ENCODE assay signal across 9 cellular contexts in genomic region chr1:211632117-211632807, GRCh38. TPM values are rescaled to one million over a fixed set of nuclear protein-coding genes. Genes with fewer than 3 reads are reported as not detected.
DNase-seq lines count a peak whose midpoint lies in the region; ATAC-seq, FAIRE-seq and TF ChIP-seq lines count a peak whose summit lies in the region.
"Had no signal": no experiment of that assay in that cellular context is flagged by ENCODE, and none has a peak within 500 bp of the region (broad histone marks: within the 10 kb centered on the region; RNA-seq: fewer than 3 reads in every experiment).

No MANE protein-coding gene starts in this region.

- no peak overlapping the region for H3K23ac ChIP-seq in mesenchymal stem cell (ENCODE audit: low read length in 2 of 2)

- H3K4me3 Mint-ChIP-seq in nephron progenitor cell, result no peak overlapping the region

- peaks cover 20% of the 10 kb centered on the region for H3K4me1 Mint-ChIP-seq in nephron progenitor cell

- H3K9me3 Mint-ChIP-seq in nephron progenitor cell, result no peaks in the 10 kb centered on the region

- no peak for DNase-seq in GM12891 (ENCODE audit: insufficient read length, low spot score)
- DNase-seq in SK-MEL-5 (ENCODE audit: low read depth, low spot score), result peak; percentile 62
- DNase-seq in mesenchymal stem cell, result no peak
- DNase-seq in GM19239 (ENCODE audit: insufficient read length, low spot score), result no peak
- DNase-seq in anterior cingulate cortex (lab: John Stamatoyannopoulos, UW), result no peak
- DNase-seq in nephron progenitor cell, result no peak
- DNase-seq in ACHN, result no peak

- H3K79me1 ChIP-seq in mesenchymal stem cell (replicated peaks; ENCODE audit: low read length, poor library complexity, severe bottlenecking), result no peaks in the 10 kb centered on the region

- H3K14ac ChIP-seq in mesenchymal stem cell (ENCODE audit: low read length in 2 of 2), result no peak overlapping the region

- no peak for TF ChIP-seq POLR2A in GM12891 (IDR thresholded peaks at IDR 0.05; ENCODE audit: low read depth, low read length)

- no peaks in the 10 kb centered on the region for H3K36me3 Mint-ChIP-seq in nephron progenitor cell (ENCODE audit: low read depth)

- peak overlapping the region in 1 of 2 experiments; percentile 17 for H3K4ac ChIP-seq in mesenchymal stem cell (ENCODE audit: low read depth in 1 of 2, low read length in 2 of 2)

- H3K27me3 Mint-ChIP-seq in nephron progenitor cell (ENCODE audit: low read depth, poor library complexity), result no peaks in the 10 kb centered on the region

- WGBS in mesenchymal stem cell, result 97% methylated on average over 16 of the region's 16 CpGs

- H3K9ac ChIP-seq in mesenchymal stem cell (ENCODE audit: low read length), result no peak overlapping the region

- peak overlapping the region; percentile 54 for H4K91ac ChIP-seq in mesenchymal stem cell (ENCODE audit: low read length)

- H3K27ac Mint-ChIP-seq in nephron progenitor cell, result no peak overlapping the region

- no peak overlapping the region for H2BK12ac ChIP-seq in mesenchymal stem cell (ENCODE audit: low read length in 2 of 2)

- peak overlapping the region; percentile 33 for H2AK5ac ChIP-seq in mesenchymal stem cell (ENCODE audit: low read length, severe bottlenecking)

- TF ChIP-seq CTCF in nephron progenitor cell (IDR thresholded peaks at IDR 0.05), result no peak

- in situ Hi-C loops in SK-MEL-5 (cut with HindIII; ENCODE audit: low pct_unique_long_range_greater_than_20kb, low sequenced_read_pairs), result no loop called here
- in situ Hi-C loops in ACHN (cut with HindIII; ENCODE audit: low pct_ligation_motif_present, low pct_unique_long_range_greater_than_20kb, low sequenced_read_pairs), result no loop called here

- FAIRE-seq in GM12891 (lab: Jason Lieb, UNC) (peak; percentile 41), GM19239 (lab: Jason Lieb, UNC) (no peak)

- peak; percentile 63 for ATAC-seq in HG02588 (IDR thresholded peaks at IDR 0.05; ENCODE audit: unreplicated experiment)

- no peak overlapping the region for H2BK120ac ChIP-seq in mesenchymal stem cell (ENCODE audit: low read depth, low read length)

- no peak overlapping the region for H3K4me2 ChIP-seq in mesenchymal stem cell (ENCODE audit: low read length, poor library complexity, severe bottlenecking)

- no peak overlapping the region for H3K27ac ChIP-seq in mesenchymal stem cell (ENCODE audit: low read length, poor library complexity, severe bottlenecking)

- H3K9me3 ChIP-seq in mesenchymal stem cell (ENCODE audit: control insufficient read depth, low read length), result no peaks in the 10 kb centered on the region

- H3K18ac ChIP-seq in mesenchymal stem cell (ENCODE audit: low read depth in 1 of 2, low read length in 2 of 2), result no peak overlapping the region

- no peaks in the 10 kb centered on the region for H3K36me3 ChIP-seq in mesenchymal stem cell (ENCODE audit: control insufficient read depth in 1 of 2, insufficient read depth in 2 of 2, low read depth in 1 of 2, low read length in 2 of 2)

- peak overlapping the region; percentile 72 for H4K8ac ChIP-seq in mesenchymal stem cell (ENCODE audit: low read length)

- no peak overlapping the region for H2BK5ac ChIP-seq in mesenchymal stem cell (ENCODE audit: low read depth, low read length, poor library complexity, severe bottlenecking)

- H3K4me1 ChIP-seq in mesenchymal stem cell (ENCODE audit: control insufficient read depth, insufficient read depth, low read depth, low read length), result peaks cover 33% of the 10 kb centered on the region

- H3K4me3 ChIP-seq in mesenchymal stem cell (ENCODE audit: insufficient read depth in 1 of 2, low read depth in 1 of 2, low read length in 2 of 2), result no peak overlapping the region

- H3K27me3 ChIP-seq in mesenchymal stem cell (ENCODE audit: control insufficient read depth in 1 of 2, insufficient read depth in 1 of 2, low read length in 2 of 2), result peaks cover 0 to 3% of the 10 kb centered on the region in 2 experiments

- no peak overlapping the region for H2AFZ ChIP-seq in mesenchymal stem cell (ENCODE audit: low read depth, low read length)

- peak overlapping the region; percentile 30 for H2BK15ac ChIP-seq in mesenchymal stem cell (ENCODE audit: low read depth, poor library complexity, severe bottlenecking)

TF ChIP-seq in GM12891, 5 proteins besides CTCF, POLR2A, EP300 and RAD21:
- TF ChIP-seq POU2F2 (IDR thresholded peaks at IDR 0.05; ENCODE audit: low read depth, low read length) (no peak), PAX5 (IDR thresholded peaks at IDR 0.05; ENCODE audit: insufficient read depth, low read length, severe bottlenecking) (no peak), TAF1 (IDR thresholded peaks at IDR 0.05; ENCODE audit: low read depth, low read length) (no peak), POLR2AphosphoS5 (IDR thresholded peaks at IDR 0.05; ENCODE audit: low read depth, low read length) (no peak), SPI1 (IDR thresholded peaks at IDR 0.05; ENCODE audit: low read depth, low read length) (no peak)

RNA-seq across cellular contexts. Expression of gene NEK2, which starts 43.2 kb away (rescaled TPM):
- 16.6 TPM for polyA plus RNA-seq in GM12891 (2012; ENCODE audit: low read depth, missing spikeins)
- 25.4 and 25.5 TPM in 2 replicates for total RNA-seq in SK-MEL-5 (2014; rRNA removed; shearing (Covaris generic))
- 18.0 and 20.9 TPM in 2 replicates for polyA plus RNA-seq in SK-MEL-5 (2015; cell fraction: cytosol; rRNA removed)
- polyA plus RNA-seq in SK-MEL-5 (2015; cell fraction: nucleus; rRNA removed), result 13.2 and 13.9 TPM in 2 replicates
- polyA plus RNA-seq in mesenchymal stem cell (2013, experiment 1 of 2), result 1.8 TPM
- polyA plus RNA-seq in mesenchymal stem cell (2013, experiment 2 of 2), result 2.1 TPM
- total RNA-seq: mesenteric fat pad had no signal

RNA-seq across cellular contexts. Expression of gene SLC30A1, which starts 53.3 kb away (rescaled TPM):
- 6.1 TPM for polyA plus RNA-seq in GM12891 (2012; ENCODE audit: low read depth, missing spikeins)
- 28.2 and 28.8 TPM in 2 replicates for total RNA-seq in SK-MEL-5 (2014; rRNA removed; shearing (Covaris generic))
- polyA plus RNA-seq in SK-MEL-5 (2015; cell fraction: cytosol; rRNA removed), result 18.2 and 23.1 TPM in 2 replicates
- 18.4 and 20.8 TPM in 2 replicates for polyA plus RNA-seq in SK-MEL-5 (2015; cell fraction: nucleus; rRNA removed)
- polyA plus RNA-seq in mesenchymal stem cell (2013, experiment 1 of 2), result 6.8 TPM
- 7.1 TPM for polyA plus RNA-seq in mesenchymal stem cell (2013, experiment 2 of 2)
